Comparison of ENCODE assay signal across 27 cellular contexts in the genomic region with DNA sequence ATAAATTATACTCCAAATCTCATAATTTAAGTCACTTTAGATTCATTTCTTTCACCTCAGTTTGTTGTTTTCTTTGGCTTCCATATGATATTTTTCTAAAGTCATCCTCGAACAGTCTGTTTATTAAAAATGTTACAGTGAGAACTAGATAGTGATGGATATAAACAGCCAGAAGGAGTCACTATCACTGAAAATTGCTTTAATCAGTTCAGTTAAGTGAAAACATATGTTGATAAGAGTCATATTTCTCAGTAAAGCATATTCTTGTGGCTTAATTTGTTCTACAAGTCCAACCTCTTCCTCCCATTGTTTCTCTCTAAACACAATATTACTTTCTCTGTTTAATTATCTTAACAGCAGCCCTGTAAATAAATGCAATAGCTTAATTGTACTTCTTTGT.
A peak's percentile ranks its signal among the peaks of the same experiment; 100 is the strongest.
DNase-seq lines count a peak whose midpoint lies in the region; ATAC-seq and TF ChIP-seq lines count a peak whose summit lies in the region.
"Had no signal": no experiment of that assay in that cellular context is flagged by ENCODE, and none has a peak within 500 bp of the region (broad histone marks: within the 10 kb centered on the region; RNA-seq: fewer than 3 reads in every experiment).

No MANE protein-coding gene starts in this region.

- no peaks in the 10 kb centered on the region for H3K4me1 Mint-ChIP-seq in activated T-helper 17 cell treated with anti-CD3 and anti-CD28 coated beads, Interleukin-2, amount 50 U/mL, for 72 hours
- H3K4me1 Mint-ChIP-seq in activated CD8-positive, alpha-beta T cell treated with anti-CD3 and anti-CD28 coated beads, Interleukin-2, amount 10 ng/mL, durations not matched to agents 7 days and 5 days (ENCODE audit: low read depth): no peaks in the 10 kb centered on the region
- H3K4me1 Mint-ChIP-seq: T-helper 17 cell had no signal

- H3K27me3 ChIP-seq in cardiac muscle cell: no peaks in the 10 kb centered on the region
- H3K27me3 ChIP-seq: breast epithelium, SJSA1, upper lobe of left lung had no signal

- TF ChIP-seq CTCF in cardiac muscle cell (IDR thresholded peaks at IDR 0.05; ENCODE audit: low read depth, low read length): peak; percentile 18

- peaks cover 3% of the 10 kb centered on the region for H3K27me3 Mint-ChIP-seq in activated T-helper 17 cell treated with anti-CD3 and anti-CD28 coated beads, Interleukin-2, amount 50 U/mL, for 72 hours
- H3K27me3 Mint-ChIP-seq in activated CD8-positive, alpha-beta T cell treated with anti-CD3 and anti-CD28 coated beads, Interleukin-2, amount 10 ng/mL, durations not matched to agents 7 days and 5 days (ENCODE audit: low read depth): no peaks in the 10 kb centered on the region

- H3K27ac ChIP-seq in cardiac muscle cell: no peak overlapping the region
- H3K27ac ChIP-seq: breast epithelium, C4-2B, SJSA1, upper lobe of left lung had no signal

- H3K36me3 ChIP-seq in cardiac muscle cell: no peaks in the 10 kb centered on the region
- H3K36me3 ChIP-seq: breast epithelium, SJSA1, upper lobe of left lung had no signal

- H3K9me3 ChIP-seq in cardiac muscle cell (ENCODE audit: low read depth): no peaks in the 10 kb centered on the region
- H3K9me3 ChIP-seq: breast epithelium, SJSA1, upper lobe of left lung had no signal

- DNase-seq in cardiac muscle cell (ENCODE audit: low read depth in 1 of 2, low spot score in 1 of 2) (peak in 1 of 2 donors; percentile 15), Right ventricle myocardium inferior (ENCODE audit: missing footprints) (no peak), SK-N-DZ (ENCODE audit: low spot score) (peak; percentile 10), fibroblast of peridontal ligament (ENCODE audit: extremely low read depth) (peak; percentile 54), activated T-cell treated with anti-CD3 and anti-CD28 coated beads for 4 hours (no peak)
- no peak for DNase-seq in activated CD8-positive, alpha-beta T cell treated with anti-CD3 and anti-CD28 coated beads, Interleukin-2, amount 10 ng/mL, durations not matched to agents 7 days and 5 days
- DNase-seq: activated CD4-positive, alpha-beta T cell treated with anti-CD3 and anti-CD28 coated beads for 4 hours; activated naive CD4-positive, alpha-beta T cell treated with Interleukin-2 at 50 U/mL for 16 hours; activated T-cell treated with anti-CD3 and anti-CD28 coated beads, Interleukin-2, amount 50 U/mL, for 4 hours; amygdala; Calu3; head of caudate nucleus; left cardiac atrium; NCI-H1105 treated with DMSO at 0.1 percent for 48 hours; NCI-H2107; NCI-H510A treated with DMSO at 0.1 percent for 48 hours; occipital lobe; stimulated activated CD4-positive, alpha-beta T cell treated with anti-CD3 and anti-CD28 coated beads, Interleukin-2, amount 100 ng/mL, for 24 hours; substantia nigra; T-helper 17 cell; upper lobe of left lung had no signal

- POLR2A ChIA-PET in activated CD8-positive, alpha-beta T cell treated with anti-CD3 and anti-CD28 coated beads, Interleukin-2, amount 10 ng/mL, durations not matched to agents 7 days and 5 days (lab: Charles Lee): no interaction called here

- no peaks in the 10 kb centered on the region for H3K4me1 ChIP-seq in cardiac muscle cell (ENCODE audit: low read depth)
- H3K4me1 ChIP-seq: breast epithelium, SJSA1, upper lobe of left lung had no signal

- intact Hi-C loops in Right ventricle myocardium inferior (cut with DNase I): no loop called here

- CTCF ChIA-PET in activated CD8-positive, alpha-beta T cell treated with anti-CD3 and anti-CD28 coated beads, Interleukin-2, amount 10 ng/mL, durations not matched to agents 7 days and 5 days (lab: Charles Lee): no interaction called here

- H3K4me3 Mint-ChIP-seq in activated T-helper 17 cell treated with anti-CD3 and anti-CD28 coated beads, Interleukin-2, amount 50 U/mL, for 72 hours: no peak overlapping the region
- H3K4me3 Mint-ChIP-seq in activated CD8-positive, alpha-beta T cell treated with anti-CD3 and anti-CD28 coated beads, Interleukin-2, amount 10 ng/mL, durations not matched to agents 7 days and 5 days: no peak overlapping the region
- H3K4me3 Mint-ChIP-seq: activated T-cell treated with anti-CD3 and anti-CD28 coated beads, Interleukin-2, amount 50 U/mL, for 4 hours; T-helper 17 cell had no signal

- ATAC-seq in Right ventricle myocardium inferior (no peak), HG02678 (IDR thresholded peaks at IDR 0.05; ENCODE audit: unreplicated experiment) (no peak)
- ATAC-seq in activated T-helper 17 cell treated with anti-CD3 and anti-CD28 coated beads, Interleukin-2, amount 50 U/mL, for 72 hours (replicated peaks): no peak
- ATAC-seq in activated CD8-positive, alpha-beta T cell treated with anti-CD3 and anti-CD28 coated beads, Interleukin-2, amount 10 ng/mL, durations not matched to agents 7 days and 5 days: no peak
- ATAC-seq: activated T-cell treated with anti-CD3 and anti-CD28 coated beads, Interleukin-2, amount 50 U/mL, for 4 hours; left cardiac atrium; T-helper 17 cell had no signal

- no peak overlapping the region for H3K4me3 ChIP-seq in cardiac muscle cell
- H3K4me3 ChIP-seq: breast epithelium, SJSA1, smooth muscle cell, upper lobe of left lung had no signal

- no peak overlapping the region for H3K27ac Mint-ChIP-seq in activated T-helper 17 cell treated with anti-CD3 and anti-CD28 coated beads, Interleukin-2, amount 50 U/mL, for 72 hours
- H3K27ac Mint-ChIP-seq in activated CD8-positive, alpha-beta T cell treated with anti-CD3 and anti-CD28 coated beads, Interleukin-2, amount 10 ng/mL, durations not matched to agents 7 days and 5 days: no peak overlapping the region
- H3K27ac Mint-ChIP-seq: T-helper 17 cell had no signal

- no peaks in the 10 kb centered on the region for H3K36me3 Mint-ChIP-seq in activated T-helper 17 cell treated with anti-CD3 and anti-CD28 coated beads, Interleukin-2, amount 50 U/mL, for 72 hours (ENCODE audit: low read depth)
- no peaks in the 10 kb centered on the region for H3K36me3 Mint-ChIP-seq in activated CD8-positive, alpha-beta T cell treated with anti-CD3 and anti-CD28 coated beads, Interleukin-2, amount 10 ng/mL, durations not matched to agents 7 days and 5 days (ENCODE audit: low read depth)

- no peaks in the 10 kb centered on the region for H3K9me3 Mint-ChIP-seq in activated T-helper 17 cell treated with anti-CD3 and anti-CD28 coated beads, Interleukin-2, amount 50 U/mL, for 72 hours
- H3K9me3 Mint-ChIP-seq in activated CD8-positive, alpha-beta T cell treated with anti-CD3 and anti-CD28 coated beads, Interleukin-2, amount 10 ng/mL, durations not matched to agents 7 days and 5 days (ENCODE audit: insufficient read depth): no peaks in the 10 kb centered on the region
- H3K9me3 Mint-ChIP-seq: activated T-cell treated with anti-CD3 and anti-CD28 coated beads, Interleukin-2, amount 50 U/mL, for 4 hours had no signal

Comparison
In these comparisons a context has a peak if more than half of its experiments do, and no peak if none do; other contexts are left out.
1. DNase-seq: peak in SK-N-DZ (single experiment) and fibroblast of peridontal ligament (single experiment); none in Right ventricle myocardium inferior (single experiment), activated T-cell treated with anti-CD3 and anti-CD28 coated beads for 4 hours (single experiment) and activated CD8-positive, alpha-beta T cell treated with anti-CD3 and anti-CD28 coated beads, Interleukin-2, amount 10 ng/mL, durations not matched to agents 7 days and 5 days (single experiment).